In the genomic region with DNA sequence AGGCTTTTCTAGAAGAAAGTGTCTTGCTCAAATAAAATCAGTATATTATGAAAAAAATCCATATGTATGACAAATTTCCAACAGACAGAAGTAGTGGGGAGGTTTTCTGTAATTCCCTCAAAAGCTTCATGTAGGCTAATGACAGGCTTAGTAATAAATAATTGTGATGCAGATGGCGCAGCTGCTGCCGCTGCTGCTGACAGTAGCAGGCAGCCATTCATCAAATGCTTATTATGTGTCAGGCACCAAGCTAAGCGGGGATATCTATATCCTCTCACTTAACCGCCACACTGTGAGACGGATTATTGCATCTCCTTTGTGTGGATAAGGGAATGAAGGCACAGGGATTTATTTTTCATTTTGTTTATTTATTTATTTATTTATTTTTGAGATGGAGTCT, we compare ENCODE assay signal across 16 cellular contexts.
"Had no signal": no experiment of that assay in that cellular context is flagged by ENCODE, and none has a peak within 500 bp of the region (broad histone marks: within the 10 kb centered on the region; RNA-seq: fewer than 3 reads in every experiment).

No MANE protein-coding gene starts in this region.

- ATAC-seq: activated CD4-positive, CD25-positive, alpha-beta regulatory T cell treated with anti-CD3 and anti-CD28 coated beads, Interleukin-2, amount 50 U/mL, for 24 hours; foreskin keratinocyte; left lobe of liver; pancreas had no signal

- H3K4me1 ChIP-seq: breast epithelium, foreskin keratinocyte, pancreas had no signal

- H3K4me3 Mint-ChIP-seq: activated naive CD8-positive, alpha-beta T cell; nephron; stimulated activated naive CD8-positive, alpha-beta T cell treated with anti-CD3 and anti-CD28 coated beads, Interleukin-15, Interleukin-2, amounts not matched to agents 100 ng/mL and 50 ng/mL, for 24 hours; T-helper 2 cell treated with Interferon-gamma antibody and Interleukin-4, amounts not matched to agents 5 μg/mL and 100 μg/mL, for 36 hours had no signal

- DNase-seq: activated T-cell treated with anti-CD3 and anti-CD28 coated beads, Interleukin-2, amount 50 U/mL, for 1 hour; dermis blood vessel endothelial cell; foreskin keratinocyte; head of caudate nucleus; mesenchymal stem cell; stimulated activated CD4-positive, alpha-beta T cell treated with anti-CD3 and anti-CD28 coated beads, Interleukin-15, amount 100 ng/mL, for 24 hours; stimulated activated CD4-positive, alpha-beta T cell treated with anti-CD3 and anti-CD28 coated beads, Interleukin-4, amount 100 ng/mL, for 24 hours had no signal

- H3K36me3 ChIP-seq: breast epithelium, pancreas, thoracic aorta had no signal

- H3K36me3 Mint-ChIP-seq: activated naive CD8-positive, alpha-beta T cell had no signal

- H3K27ac Mint-ChIP-seq: activated naive CD8-positive, alpha-beta T cell; stimulated activated naive CD8-positive, alpha-beta T cell treated with anti-CD3 and anti-CD28 coated beads, Interleukin-15, Interleukin-2, amounts not matched to agents 100 ng/mL and 50 ng/mL, for 24 hours; T-helper 2 cell treated with Interferon-gamma antibody and Interleukin-4, amounts not matched to agents 5 μg/mL and 100 μg/mL, for 36 hours had no signal

- H3K27me3 ChIP-seq: breast epithelium, pancreas had no signal

- H3K4me3 ChIP-seq: breast epithelium, pancreas, thoracic aorta had no signal

- H3K27ac ChIP-seq: breast epithelium, foreskin keratinocyte, pancreas, thoracic aorta had no signal

- H3K27me3 Mint-ChIP-seq: activated naive CD8-positive, alpha-beta T cell had no signal

- H3K9me3 ChIP-seq: pancreas, thoracic aorta had no signal

- H3K9me3 Mint-ChIP-seq: nephron; stimulated activated naive CD8-positive, alpha-beta T cell treated with anti-CD3 and anti-CD28 coated beads, Interleukin-15, Interleukin-2, amounts not matched to agents 100 ng/mL and 50 ng/mL, for 24 hours had no signal
